ENCODE assay signal across 10 cellular contexts in the genomic region with DNA sequence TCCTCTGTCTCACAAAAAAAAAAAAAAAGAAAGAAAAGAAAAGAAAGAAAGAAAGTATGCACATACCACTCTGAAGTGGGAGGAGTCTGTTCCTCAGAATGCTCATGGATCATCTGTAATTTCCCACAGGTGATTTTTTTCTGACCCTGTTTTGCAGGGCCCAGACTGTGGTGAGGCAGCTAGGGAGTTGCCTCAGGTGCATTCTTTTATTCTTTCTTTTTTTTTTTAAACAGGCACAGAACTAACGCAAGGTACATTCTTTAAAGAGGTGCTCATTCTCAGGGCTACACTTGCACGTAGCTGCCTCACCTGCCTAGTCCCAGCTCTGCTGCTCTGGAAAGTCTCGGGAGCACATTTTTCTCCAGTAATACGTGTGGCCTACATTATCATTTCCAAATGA. TPM values are rescaled to one million over a fixed set of nuclear protein-coding genes. Genes with fewer than 3 reads are reported as not detected.
"Had no signal": no experiment of that assay in that cellular context is flagged by ENCODE, and none has a peak within 500 bp of the region (broad histone marks: within the 10 kb centered on the region; RNA-seq: fewer than 3 reads in every experiment).

No MANE protein-coding gene starts in this region.

RNA-seq across cellular contexts. Expression of a gene that starts 36.6 kb away (rescaled TPM):
- total RNA-seq: frontal cortex, mononuclear cell, temporal lobe had no signal
- polyA plus RNA-seq: heart left ventricle; naive thymus-derived CD4-positive, alpha-beta T cell; urinary bladder had no signal

RNA-seq across cellular contexts. Expression of a gene that starts 47.0 kb away (rescaled TPM):
- total RNA-seq: glomerular endothelial cell, kidney, omental fat pad had no signal
- polyA plus RNA-seq: heart left ventricle, spleen had no signal
